In the genomic region with DNA sequence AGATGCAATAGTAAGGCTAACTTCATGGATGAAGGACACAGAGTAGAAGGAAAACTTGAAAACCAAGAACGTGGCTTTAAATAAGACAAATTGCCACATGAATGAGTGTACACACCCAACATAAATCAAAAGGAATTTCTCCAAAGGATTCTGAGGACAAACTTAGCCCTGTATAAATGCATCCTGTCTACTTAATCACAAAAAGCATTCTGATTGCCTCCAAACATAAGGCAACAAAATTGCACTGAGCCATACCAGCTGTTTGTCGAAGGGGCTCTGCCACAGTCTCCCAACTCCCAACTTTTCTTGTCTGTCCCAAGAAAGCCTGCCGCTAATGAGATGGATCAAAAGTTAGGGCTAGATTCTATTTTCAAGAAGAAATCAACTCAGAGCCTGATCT, we compare ENCODE assay signal across 13 cellular contexts.
DNase-seq lines count a peak whose midpoint lies in the region; ATAC-seq and TF ChIP-seq lines count a peak whose summit lies in the region.
"Had no signal": no experiment of that assay in that cellular context is flagged by ENCODE, and none has a peak within 500 bp of the region (broad histone marks: within the 10 kb centered on the region; RNA-seq: fewer than 3 reads in every experiment).

No MANE protein-coding gene starts in this region.

- H3K36me3 Mint-ChIP-seq in GM23338 (ENCODE audit: low read depth) = peaks cover 6% of the 10 kb centered on the region; the same call in 2 of the 3 replicates
- H3K36me3 Mint-ChIP-seq: CD4-positive, CD25-positive, alpha-beta regulatory T cell had no signal

- peaks cover 68% of the 10 kb centered on the region for H3K4me1 ChIP-seq in GM23338 (ENCODE audit: insufficient read depth)
- H3K4me1 ChIP-seq in adipocyte (ENCODE audit: control insufficient read depth, insufficient read depth, low read length) = peaks cover 15% of the 10 kb centered on the region
- peaks cover 16% of the 10 kb centered on the region for H3K4me1 ChIP-seq in rectal smooth muscle tissue (ENCODE audit: control insufficient read depth, insufficient read depth, low read length)

- peaks cover 2% of the 10 kb centered on the region for H3K27me3 Mint-ChIP-seq in GM23338 (ENCODE audit: insufficient read depth, low read depth, poor library complexity)

- no peaks in the 10 kb centered on the region for H3K9me3 Mint-ChIP-seq in GM23338
- H3K9me3 Mint-ChIP-seq: activated naive CD8-positive, alpha-beta T cell treated with anti-CD3 and anti-CD28 coated beads, Interleukin-2, amount 50 U/mL, for 24 hours had no signal

- H3K27ac ChIP-seq in GM23338 (ENCODE audit: low read depth) (no peak overlapping the region), rectal smooth muscle tissue (ENCODE audit: low read depth, low read length) (peak overlapping the region; percentile 62)

- H3K4me3 ChIP-seq in GM23338 = peak overlapping the region; percentile 14; the same call in 1 of the 2 replicates
- no peak overlapping the region for H3K4me3 ChIP-seq in adipocyte (ENCODE audit: low read length)
- peak overlapping the region; percentile 12 for H3K4me3 ChIP-seq in rectal smooth muscle tissue (ENCODE audit: low read length)

- no peak for ATAC-seq in GM23338
- ATAC-seq in left ventricle myocardium superior = peak; percentile 42
- ATAC-seq in HG03432 (IDR thresholded peaks at IDR 0.05; ENCODE audit: unreplicated experiment) = no peak

- H3K4me1 Mint-ChIP-seq in GM23338 = peaks cover 80% of the 10 kb centered on the region
- H3K4me1 Mint-ChIP-seq: activated naive CD8-positive, alpha-beta T cell treated with anti-CD3 and anti-CD28 coated beads, Interleukin-2, amount 50 U/mL, for 24 hours; CD4-positive, CD25-positive, alpha-beta regulatory T cell had no signal

- DNase-seq in GM23338 (ENCODE audit: low spot score) = no peak
- DNase-seq in adipocyte (ENCODE audit: low read depth) = peak; percentile 68
- DNase-seq in left ventricle myocardium superior = no peak
- DNase-seq in glomerular visceral epithelial cell (ENCODE audit: extremely low spot score) = no peak
- no peak for DNase-seq in effector CD8-positive, alpha-beta T cell (lab: John Stamatoyannopoulos, UW)
- DNase-seq in NK-92 (lab: John Stamatoyannopoulos, UW; ENCODE audit: unreplicated experiment) = no peak
- DNase-seq: activated CD8-positive, alpha-beta memory T cell treated with anti-CD3 and anti-CD28 coated beads for 24 hours; activated naive CD8-positive, alpha-beta T cell treated with anti-CD3 and anti-CD28 coated beads, Interleukin-2, amount 50 U/mL, for 24 hours; CD4-positive, CD25-positive, alpha-beta regulatory T cell; NCI-H446; occipital lobe had no signal

- peak overlapping the region; percentile 14 for H3K4me2 ChIP-seq in GM23338

- H4K20me1 ChIP-seq in GM23338 (replicated peaks; ENCODE audit: insufficient read depth) = peaks cover 50% of the 10 kb centered on the region

- no peak overlapping the region for H3K4me3 Mint-ChIP-seq in GM23338
- H3K4me3 Mint-ChIP-seq: activated naive CD8-positive, alpha-beta T cell treated with anti-CD3 and anti-CD28 coated beads, Interleukin-2, amount 50 U/mL, for 24 hours; CD4-positive, CD25-positive, alpha-beta regulatory T cell had no signal

- H3K27me3 ChIP-seq in GM23338 (ENCODE audit: insufficient read depth) (no peaks in the 10 kb centered on the region), adipocyte (replicated peaks; ENCODE audit: control insufficient read depth, insufficient read depth, low read length) (no peaks in the 10 kb centered on the region), rectal smooth muscle tissue (ENCODE audit: control insufficient read depth, insufficient read depth, low read length) (no peaks in the 10 kb centered on the region)

- no peak overlapping the region for H2AFZ ChIP-seq in GM23338

- H3K79me2 ChIP-seq in GM23338 (replicated peaks; ENCODE audit: insufficient read depth) = peaks cover 91% of the 10 kb centered on the region

- no peak overlapping the region for H3K27ac Mint-ChIP-seq in GM23338
- H3K27ac Mint-ChIP-seq: activated naive CD8-positive, alpha-beta T cell treated with anti-CD3 and anti-CD28 coated beads, Interleukin-2, amount 50 U/mL, for 24 hours had no signal

- TF ChIP-seq CTCF in GM23338 (conservative IDR thresholded peaks at IDR 0.05; ENCODE audit: low read depth in 2 of 2) = no peak

- no peaks in the 10 kb centered on the region for H3K9me3 ChIP-seq in adipocyte (ENCODE audit: control insufficient read depth, low read length)

- H3K36me3 ChIP-seq in GM23338 (ENCODE audit: insufficient read depth) = no peaks in the 10 kb centered on the region
- H3K36me3 ChIP-seq in adipocyte (ENCODE audit: control insufficient read depth, insufficient read depth, low read length, severe bottlenecking) = no peaks in the 10 kb centered on the region
- H3K36me3 ChIP-seq in rectal smooth muscle tissue (ENCODE audit: control insufficient read depth, insufficient read depth, low read length) = peaks cover 2% of the 10 kb centered on the region

- H3F3A ChIP-seq in GM23338 (replicated peaks; ENCODE audit: low read depth) = peaks cover 8% of the 10 kb centered on the region; the same call in 1 of the 2 replicates

- intact Hi-C loops in left ventricle myocardium superior (cut with micrococcal nuclease) = no loop called here

- H3K9ac ChIP-seq in adipocyte (ENCODE audit: low read length) (no peak overlapping the region), rectal smooth muscle tissue (ENCODE audit: low read length) (no peak overlapping the region)

- no peaks in the 10 kb centered on the region; the same call in 1 of the 2 replicates for H3K9me2 ChIP-seq in GM23338 (ENCODE audit: insufficient read depth)

TF ChIP-seq in GM23338, 12 proteins besides CTCF, POLR2A, EP300 and RAD21 (continues in another document):
- TF ChIP-seq, protein P1, sequence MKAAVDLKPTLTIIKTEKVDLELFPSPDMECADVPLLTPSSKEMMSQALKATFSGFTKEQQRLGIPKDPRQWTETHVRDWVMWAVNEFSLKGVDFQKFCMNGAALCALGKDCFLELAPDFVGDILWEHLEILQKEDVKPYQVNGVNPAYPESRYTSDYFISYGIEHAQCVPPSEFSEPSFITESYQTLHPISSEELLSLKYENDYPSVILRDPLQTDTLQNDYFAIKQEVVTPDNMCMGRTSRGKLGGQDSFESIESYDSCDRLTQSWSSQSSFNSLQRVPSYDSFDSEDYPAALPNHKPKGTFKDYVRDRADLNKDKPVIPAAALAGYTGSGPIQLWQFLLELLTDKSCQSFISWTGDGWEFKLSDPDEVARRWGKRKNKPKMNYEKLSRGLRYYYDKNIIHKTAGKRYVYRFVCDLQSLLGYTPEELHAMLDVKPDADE (IDR thresholded peaks at IDR 0.05) = no peak
- TF ChIP-seq, protein P2, sequence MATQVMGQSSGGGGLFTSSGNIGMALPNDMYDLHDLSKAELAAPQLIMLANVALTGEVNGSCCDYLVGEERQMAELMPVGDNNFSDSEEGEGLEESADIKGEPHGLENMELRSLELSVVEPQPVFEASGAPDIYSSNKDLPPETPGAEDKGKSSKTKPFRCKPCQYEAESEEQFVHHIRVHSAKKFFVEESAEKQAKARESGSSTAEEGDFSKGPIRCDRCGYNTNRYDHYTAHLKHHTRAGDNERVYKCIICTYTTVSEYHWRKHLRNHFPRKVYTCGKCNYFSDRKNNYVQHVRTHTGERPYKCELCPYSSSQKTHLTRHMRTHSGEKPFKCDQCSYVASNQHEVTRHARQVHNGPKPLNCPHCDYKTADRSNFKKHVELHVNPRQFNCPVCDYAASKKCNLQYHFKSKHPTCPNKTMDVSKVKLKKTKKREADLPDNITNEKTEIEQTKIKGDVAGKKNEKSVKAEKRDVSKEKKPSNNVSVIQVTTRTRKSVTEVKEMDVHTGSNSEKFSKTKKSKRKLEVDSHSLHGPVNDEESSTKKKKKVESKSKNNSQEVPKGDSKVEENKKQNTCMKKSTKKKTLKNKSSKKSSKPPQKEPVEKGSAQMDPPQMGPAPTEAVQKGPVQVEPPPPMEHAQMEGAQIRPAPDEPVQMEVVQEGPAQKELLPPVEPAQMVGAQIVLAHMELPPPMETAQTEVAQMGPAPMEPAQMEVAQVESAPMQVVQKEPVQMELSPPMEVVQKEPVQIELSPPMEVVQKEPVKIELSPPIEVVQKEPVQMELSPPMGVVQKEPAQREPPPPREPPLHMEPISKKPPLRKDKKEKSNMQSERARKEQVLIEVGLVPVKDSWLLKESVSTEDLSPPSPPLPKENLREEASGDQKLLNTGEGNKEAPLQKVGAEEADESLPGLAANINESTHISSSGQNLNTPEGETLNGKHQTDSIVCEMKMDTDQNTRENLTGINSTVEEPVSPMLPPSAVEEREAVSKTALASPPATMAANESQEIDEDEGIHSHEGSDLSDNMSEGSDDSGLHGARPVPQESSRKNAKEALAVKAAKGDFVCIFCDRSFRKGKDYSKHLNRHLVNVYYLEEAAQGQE (IDR thresholded peaks at IDR 0.05; ENCODE audit: unreplicated experiment) = no peak
- TF ChIP-seq STAT1 (IDR thresholded peaks at IDR 0.05; ENCODE audit: unreplicated experiment) (no peak), ZNF114 (CRISPR knock-in tag; IDR thresholded peaks at IDR 0.05) (no peak)
